In the genomic region with DNA sequence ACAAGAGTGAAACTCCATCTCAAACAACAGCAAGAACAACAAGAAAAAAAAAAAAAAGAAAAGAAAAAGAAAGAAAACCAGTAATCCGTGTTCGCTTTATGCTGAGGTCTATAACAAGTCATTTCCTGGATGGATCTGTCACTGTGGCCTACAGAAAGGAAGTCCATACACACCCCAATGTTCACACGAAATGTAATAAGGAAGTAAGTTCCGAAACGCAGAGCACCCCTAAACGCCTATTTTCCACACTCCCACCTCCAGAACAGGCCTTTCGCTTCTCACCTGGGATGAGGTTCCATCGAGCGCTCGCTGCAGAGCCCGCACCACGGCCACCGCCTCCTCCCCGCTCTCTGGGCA, we compare ENCODE assay signal across 1 cellular context.
TF ChIP-seq lines count a peak whose summit lies in the region.

No MANE protein-coding gene starts in this region.

TF ChIP-seq in GM12878, 131 proteins besides CTCF, POLR2A, EP300 and RAD21:
- TF ChIP-seq NRF1 (conservative IDR thresholded peaks at IDR 0.05; ENCODE audit: low read depth, low read length) (no peak), ZNF217 (IDR thresholded peaks at IDR 0.05) (no peak), YBX1 (IDR thresholded peaks at IDR 0.05) (no peak), IKZF2 (IDR thresholded peaks at IDR 0.05) (no peak), RELA (IDR thresholded peaks at IDR 0.05; ENCODE audit: borderline replicate concordance, partially characterized antibody) (no peak), RUNX3 (IDR thresholded peaks at IDR 0.05; ENCODE audit: low read length) (no peak), DPF2 (IDR thresholded peaks at IDR 0.05) (no peak), NR2F1 (conservative IDR thresholded peaks at IDR 0.05) (no peak), MTA3 (IDR thresholded peaks at IDR 0.05; ENCODE audit: borderline replicate concordance, low read length) (0 out of 2 replicates have a peak, but pooled peaks have one; percentile 11), E2F8 (IDR thresholded peaks at IDR 0.05; ENCODE audit: low read depth, partially characterized antibody) (no peak), MYB (IDR thresholded peaks at IDR 0.05; ENCODE audit: borderline replicate concordance, low read depth, low read length) (no peak), MYC (IDR thresholded peaks at IDR 0.05; ENCODE audit: insufficient read depth, insufficient read length, insufficient replicate concordance, low read length, severe bottlenecking) (no peak), RAD51 (IDR thresholded peaks at IDR 0.05) (no peak), CBX3 (IDR thresholded peaks at IDR 0.05; ENCODE audit: borderline replicate concordance, low read depth) (no peak), CHD2 (IDR thresholded peaks at IDR 0.05; ENCODE audit: borderline replicate concordance, low read depth, low read length) (no peak), SPI1 (IDR thresholded peaks at IDR 0.05; ENCODE audit: borderline replicate concordance, insufficient read depth, low read depth, low read length) (peak; percentile 19; the same call in 1 of the 2 replicates), ETV6 (conservative IDR thresholded peaks at IDR 0.05 in 1 of 2, IDR thresholded peaks at IDR 0.05 in 1 of 2; ENCODE audit: borderline replicate concordance in 1 of 2, low read depth in 1 of 2) (peak in 1 of 2 experiments; percentile 34; a peak in 1 of 4 replicates), SMAD5 (IDR thresholded peaks at IDR 0.05; ENCODE audit: low read depth) (no peak)
- TF ChIP-seq, protein P1, sequence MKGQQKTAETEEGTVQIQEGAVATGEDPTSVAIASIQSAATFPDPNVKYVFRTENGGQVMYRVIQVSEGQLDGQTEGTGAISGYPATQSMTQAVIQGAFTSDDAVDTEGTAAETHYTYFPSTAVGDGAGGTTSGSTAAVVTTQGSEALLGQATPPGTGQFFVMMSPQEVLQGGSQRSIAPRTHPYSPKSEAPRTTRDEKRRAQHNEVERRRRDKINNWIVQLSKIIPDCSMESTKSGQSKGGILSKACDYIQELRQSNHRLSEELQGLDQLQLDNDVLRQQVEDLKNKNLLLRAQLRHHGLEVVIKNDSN (IDR thresholded peaks at IDR 0.05; ENCODE audit: borderline replicate concordance, extremely low read length, insufficient read depth, low read depth, low read length), result no peak
- TF ChIP-seq, protein P2, sequence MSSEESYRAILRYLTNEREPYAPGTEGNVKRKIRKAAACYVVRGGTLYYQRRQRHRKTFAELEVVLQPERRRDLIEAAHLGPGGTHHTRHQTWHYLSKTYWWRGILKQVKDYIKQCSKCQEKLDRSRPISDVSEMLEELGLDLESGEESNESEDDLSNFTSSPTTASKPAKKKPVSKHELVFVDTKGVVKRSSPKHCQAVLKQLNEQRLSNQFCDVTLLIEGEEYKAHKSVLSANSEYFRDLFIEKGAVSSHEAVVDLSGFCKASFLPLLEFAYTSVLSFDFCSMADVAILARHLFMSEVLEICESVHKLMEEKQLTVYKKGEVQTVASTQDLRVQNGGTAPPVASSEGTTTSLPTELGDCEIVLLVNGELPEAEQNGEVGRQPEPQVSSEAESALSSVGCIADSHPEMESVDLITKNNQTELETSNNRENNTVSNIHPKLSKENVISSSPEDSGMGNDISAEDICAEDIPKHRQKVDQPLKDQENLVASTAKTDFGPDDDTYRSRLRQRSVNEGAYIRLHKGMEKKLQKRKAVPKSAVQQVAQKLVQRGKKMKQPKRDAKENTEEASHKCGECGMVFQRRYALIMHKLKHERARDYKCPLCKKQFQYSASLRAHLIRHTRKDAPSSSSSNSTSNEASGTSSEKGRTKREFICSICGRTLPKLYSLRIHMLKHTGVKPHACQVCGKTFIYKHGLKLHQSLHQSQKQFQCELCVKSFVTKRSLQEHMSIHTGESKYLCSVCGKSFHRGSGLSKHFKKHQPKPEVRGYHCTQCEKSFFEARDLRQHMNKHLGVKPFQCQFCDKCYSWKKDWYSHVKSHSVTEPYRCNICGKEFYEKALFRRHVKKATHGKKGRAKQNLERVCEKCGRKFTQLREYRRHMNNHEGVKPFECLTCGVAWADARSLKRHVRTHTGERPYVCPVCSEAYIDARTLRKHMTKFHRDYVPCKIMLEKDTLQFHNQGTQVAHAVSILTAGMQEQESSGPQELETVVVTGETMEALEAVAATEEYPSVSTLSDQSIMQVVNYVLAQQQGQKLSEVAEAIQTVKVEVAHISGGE (CRISPR knock-in tag; IDR thresholded peaks at IDR 0.05), result no peak
- TF ChIP-seq, protein P3, sequence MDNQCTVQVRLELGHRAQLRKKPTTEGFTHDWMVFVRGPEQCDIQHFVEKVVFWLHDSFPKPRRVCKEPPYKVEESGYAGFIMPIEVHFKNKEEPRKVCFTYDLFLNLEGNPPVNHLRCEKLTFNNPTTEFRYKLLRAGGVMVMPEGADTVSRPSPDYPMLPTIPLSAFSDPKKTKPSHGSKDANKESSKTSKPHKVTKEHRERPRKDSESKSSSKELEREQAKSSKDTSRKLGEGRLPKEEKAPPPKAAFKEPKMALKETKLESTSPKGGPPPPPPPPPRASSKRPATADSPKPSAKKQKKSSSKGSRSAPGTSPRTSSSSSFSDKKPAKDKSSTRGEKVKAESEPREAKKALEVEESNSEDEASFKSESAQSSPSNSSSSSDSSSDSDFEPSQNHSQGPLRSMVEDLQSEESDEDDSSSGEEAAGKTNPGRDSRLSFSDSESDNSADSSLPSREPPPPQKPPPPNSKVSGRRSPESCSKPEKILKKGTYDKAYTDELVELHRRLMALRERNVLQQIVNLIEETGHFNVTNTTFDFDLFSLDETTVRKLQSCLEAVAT (IDR thresholded peaks at IDR 0.05), result no peak
